1 cellular context compared by ENCODE assay signal in genomic region chr19:10271543-10272086, GRCh38.
A peak's percentile ranks its signal among the peaks of the same experiment; 100 is the strongest.
TF ChIP-seq lines count a peak whose summit lies in the region.

No MANE protein-coding gene starts in this region.

TF ChIP-seq in GM12878, 131 proteins besides CTCF, POLR2A, EP300 and RAD21 (continued from another document):
- TF ChIP-seq PRDM15 (CRISPR knock-in tag; IDR thresholded peaks at IDR 0.05) (peak; percentile 22; the same call in 1 of the 2 replicates), BACH1 (IDR thresholded peaks at IDR 0.05; ENCODE audit: borderline replicate concordance) (peak; percentile 24), NR2C2 (IDR thresholded peaks at IDR 0.05; ENCODE audit: borderline replicate concordance, control insufficient read depth, insufficient read length, low read depth) (no peak), TCF12 (IDR thresholded peaks at IDR 0.05; ENCODE audit: low read depth, low read length) (peak; percentile 79), ETV6 (conservative IDR thresholded peaks at IDR 0.05 in 1 of 2, IDR thresholded peaks at IDR 0.05 in 1 of 2; ENCODE audit: borderline replicate concordance in 1 of 2, low read depth in 1 of 2) (peak in 1 of 2 experiments; percentile 57; a peak in 2 of 4 replicates), TAF1 (IDR thresholded peaks at IDR 0.05; ENCODE audit: borderline replicate concordance, low read depth, low read length) (0 out of 2 replicates have a peak, but pooled peaks have one; percentile 39), SUPT20H (IDR thresholded peaks at IDR 0.05; ENCODE audit: borderline replicate concordance, control insufficient read depth, low read depth, low read length) (no peak), SKIL (IDR thresholded peaks at IDR 0.05; ENCODE audit: low read depth, poor library complexity, severe bottlenecking) (peak; percentile 96), GATAD2B (conservative IDR thresholded peaks at IDR 0.05; ENCODE audit: low read depth) (peak; percentile 49; the same call in 1 of the 2 replicates), CREM (IDR thresholded peaks at IDR 0.05; ENCODE audit: low read depth) (peak; percentile 52), SMAD1 (IDR thresholded peaks at IDR 0.05; ENCODE audit: low read depth, partially characterized antibody) (peak; percentile 100), BCL3 (IDR thresholded peaks at IDR 0.05; ENCODE audit: borderline replicate concordance, insufficient read depth, low read depth, low read length, poor library complexity, severe bottlenecking) (peak; percentile 50), YBX1 (IDR thresholded peaks at IDR 0.05) (no peak), ZNF207 (IDR thresholded peaks at IDR 0.05; ENCODE audit: borderline replicate concordance) (no peak; the same call in 1 of the 2 replicates), NBN (IDR thresholded peaks at IDR 0.05) (0 out of 2 replicates have a peak, but pooled peaks have one; percentile 15), MEF2B (IDR thresholded peaks at IDR 0.05; ENCODE audit: partially characterized antibody, poor library complexity, severe bottlenecking) (peak; percentile 60), ZBTB4 (CRISPR knock-in tag; IDR thresholded peaks at IDR 0.05) (no peak), NFIC (IDR thresholded peaks at IDR 0.05; ENCODE audit: low read depth, low read length) (0 out of 2 replicates have a peak, but pooled peaks have one; percentile 50), POLR2AphosphoS5 (IDR thresholded peaks at IDR 0.05; ENCODE audit: low read length) (peak; percentile 65; the same call in 1 of the 2 replicates), WRNIP1 (IDR thresholded peaks at IDR 0.05; ENCODE audit: borderline replicate concordance, low read depth, low read length) (no peak), TARDBP (IDR thresholded peaks at IDR 0.05; ENCODE audit: borderline replicate concordance) (peak; percentile 24; the same call in 1 of the 2 replicates), PBX3 (IDR thresholded peaks at IDR 0.05; ENCODE audit: insufficient replicate concordance, low read depth, low read length) (peak; percentile 67), SPI1 (IDR thresholded peaks at IDR 0.05; ENCODE audit: borderline replicate concordance, insufficient read depth, low read depth, low read length) (peak; percentile 83), NR2C1 (IDR thresholded peaks at IDR 0.05) (0 out of 2 replicates have a peak, but pooled peaks have one; percentile 30), EED (IDR thresholded peaks at IDR 0.05; ENCODE audit: low read depth) (peak; percentile 84), MYB (IDR thresholded peaks at IDR 0.05; ENCODE audit: borderline replicate concordance, low read depth, low read length) (0 out of 2 replicates have a peak, but pooled peaks have one; percentile 13), SREBF2 (IDR thresholded peaks at IDR 0.05; ENCODE audit: low read length) (no peak), ATF7 (IDR thresholded peaks at IDR 0.05; ENCODE audit: low read depth) (no peak; the same call in 1 of the 2 replicates), EZH2 (IDR thresholded peaks at IDR 0.05; ENCODE audit: borderline replicate concordance, control insufficient read depth, low read depth, low read length) (no peak), HCFC1 (IDR thresholded peaks at IDR 0.05; ENCODE audit: low read length) (0 out of 2 replicates have a peak, but pooled peaks have one; percentile 23), POU2F2 (IDR thresholded peaks at IDR 0.05; ENCODE audit: borderline replicate concordance, low read depth, low read length) (0 out of 3 replicates have a peak, but pooled peaks have one; percentile 65), BMI1 (IDR thresholded peaks at IDR 0.05; ENCODE audit: borderline replicate concordance) (no peak), RELA (IDR thresholded peaks at IDR 0.05; ENCODE audit: borderline replicate concordance, partially characterized antibody) (peak; percentile 98), CBX3 (IDR thresholded peaks at IDR 0.05; ENCODE audit: borderline replicate concordance, low read depth) (no peak)
TF ChIP-seq in GM12878: peak in this region for 44.
